8 cellular contexts compared by ENCODE assay signal in the genomic region with DNA sequence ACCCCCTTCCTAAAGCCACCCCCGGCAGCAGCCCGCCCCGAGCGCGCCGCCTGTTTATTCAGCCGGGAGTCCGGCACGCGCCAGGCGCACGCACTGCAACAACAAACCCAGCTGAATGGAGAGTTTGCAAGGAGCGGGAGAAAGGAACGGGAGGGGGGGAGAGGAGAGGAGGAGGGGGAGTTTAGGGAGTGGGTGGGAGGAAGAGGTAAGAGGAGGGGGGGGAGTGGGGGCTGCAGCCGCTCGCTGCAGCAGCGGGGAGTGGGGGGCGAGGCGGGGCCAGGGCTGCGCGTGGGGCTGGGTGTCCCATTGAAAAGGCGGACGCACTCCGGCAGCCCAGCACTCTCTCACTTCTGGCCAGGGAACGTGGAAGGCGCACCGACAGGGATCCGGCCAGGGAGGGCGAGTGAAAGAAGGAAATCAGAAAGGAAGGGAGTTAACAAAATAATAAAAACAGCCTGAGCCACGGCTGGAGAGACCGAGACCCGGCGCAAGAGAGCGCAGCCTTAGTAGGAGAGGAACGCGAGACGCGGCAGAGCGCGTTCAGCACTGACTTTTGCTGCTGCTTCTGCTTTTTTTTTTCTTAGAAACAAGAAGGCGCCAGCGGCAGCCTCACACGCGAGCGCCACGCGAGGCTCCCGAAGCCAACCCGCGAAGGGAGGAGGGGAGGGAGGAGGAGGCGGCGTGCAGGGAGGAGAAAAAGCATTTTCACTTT. TPM values are rescaled to one million over a fixed set of nuclear protein-coding genes. Genes with fewer than 3 reads are reported as not detected.
DNase-seq lines count a peak whose midpoint lies in the region; ATAC-seq and TF ChIP-seq lines count a peak whose summit lies in the region.

A gene (plus strand): TSS at position 336 of the 712 bp plus-strand sequence. CDS start 571 bp downstream, outside the sequence.

- H3K36me3 ChIP-seq in RWPE2 (ENCODE audit: low read depth) (no peaks in the 10 kb centered on the region), esophagus squamous epithelium (no peaks in the 10 kb centered on the region), Karpas-422 (ENCODE audit: insufficient read depth, low read length) (no peaks in the 10 kb centered on the region)

- H3K27me3 ChIP-seq in RWPE2 (ENCODE audit: insufficient read depth, poor library complexity, severe bottlenecking) (peaks cover 97% of the 10 kb centered on the region), esophagus squamous epithelium (peaks cover 0 to 100% (median 25%) of the 10 kb centered on the region in 4 donors), Karpas-422 (ENCODE audit: low read length) (no peaks in the 10 kb centered on the region)

- H3K4me1 Mint-ChIP-seq in osteocyte (ENCODE audit: unreplicated experiment) = peaks cover 16% of the 10 kb centered on the region

- H3K4me3 Mint-ChIP-seq in osteocyte (ENCODE audit: unreplicated experiment) = peak within 1 kb of the TSS; percentile 82

- H3K27me3 Mint-ChIP-seq in osteocyte (ENCODE audit: unreplicated experiment) = peaks cover 84% of the 10 kb centered on the region

- H3K27ac ChIP-seq in RWPE2 (ENCODE audit: poor library complexity, severe bottlenecking) = no peak within 1 kb of the TSS
- H3K27ac ChIP-seq in esophagus squamous epithelium = no peak within 1 kb of the TSS
- no peak within 1 kb of the TSS for H3K27ac ChIP-seq in Karpas-422 (ENCODE audit: low read length)

- H2AFZ ChIP-seq in Karpas-422 (ENCODE audit: low read length) = no peak within 1 kb of the TSS

- ATAC-seq in HG02885 (IDR thresholded peaks at IDR 0.05; ENCODE audit: poor library complexity, unreplicated experiment) (peak; percentile 47), RWPE2 (ENCODE audit: low read depth) (peak; percentile 9; the same call in 1 of the 3 replicates)

- no peaks in the 10 kb centered on the region for H4K20me1 ChIP-seq in Karpas-422 (ENCODE audit: insufficient read depth, low read depth, low read length)

- no peaks in the 10 kb centered on the region for H3K9me3 ChIP-seq in RWPE2 (ENCODE audit: severe bottlenecking)
- no peaks in the 10 kb centered on the region for H3K9me3 ChIP-seq in esophagus squamous epithelium
- no peaks in the 10 kb centered on the region for H3K9me3 ChIP-seq in Karpas-422 (ENCODE audit: low read length)

- H3K79me2 ChIP-seq in Karpas-422 (ENCODE audit: low read length) = no peaks in the 10 kb centered on the region

- H3K9ac ChIP-seq in Karpas-422 (ENCODE audit: low read length) = no peak within 1 kb of the TSS

- H3K4me1 ChIP-seq in RWPE2 (ENCODE audit: insufficient read depth, poor library complexity, severe bottlenecking) = no peaks in the 10 kb centered on the region
- H3K4me1 ChIP-seq in esophagus squamous epithelium = peaks cover 10 to 34% (median 13%) of the 10 kb centered on the region in 3 donors
- no peaks in the 10 kb centered on the region for H3K4me1 ChIP-seq in Karpas-422 (ENCODE audit: low read length)

- DNase-seq in GM10266 (ENCODE audit: extremely low spot score) (peak; percentile 70), RWPE2 (ENCODE audit: low spot score) (no peak), esophagus squamous epithelium (lab: John Stamatoyannopoulos, UW) (no peak), osteocyte (ENCODE audit: extremely low spot score, unreplicated experiment) (no peak), Karpas-422 (no peak)
- DNase-seq in stimulated activated CD4-positive, alpha-beta T cell treated with anti-CD3 and anti-CD28 coated beads, Interleukin-12 subunit alpha, Interleukin-12 subunit beta, amount 100 ng/mL, for 4 hours = no peak
- DNase-seq in activated CD4-positive, CD25-positive, alpha-beta regulatory T cell (lab: John Stamatoyannopoulos, UW) = no peak

- H3K4me3 ChIP-seq in RWPE2 (ENCODE audit: severe bottlenecking) (no peak within 1 kb of the TSS), esophagus squamous epithelium (peak within 1 kb of the TSS; percentile 16 to 59 (median 30)), Karpas-422 (ENCODE audit: low read length) (no peak within 1 kb of the TSS)

- H3K9me2 ChIP-seq in Karpas-422 (replicated peaks; ENCODE audit: insufficient read depth, low read length) = no peaks in the 10 kb centered on the region

- no peak within 1 kb of the TSS for H3K4me2 ChIP-seq in Karpas-422 (ENCODE audit: low read depth, low read length, poor library complexity, severe bottlenecking)

- TF ChIP-seq CTCF in GM10266 (IDR thresholded peaks at IDR 0.05; ENCODE audit: control insufficient read depth, insufficient read depth, low read depth, missing control alignments) (no peak), RWPE2 (IDR thresholded peaks at IDR 0.05; ENCODE audit: poor library complexity, severe bottlenecking) (no peak), esophagus squamous epithelium (IDR thresholded peaks at IDR 0.05) (no peak), osteocyte (IDR thresholded peaks at IDR 0.05) (no peak)

- H3K9me3 Mint-ChIP-seq in osteocyte (ENCODE audit: unreplicated experiment) = no peaks in the 10 kb centered on the region

- TF ChIP-seq POLR2A in esophagus squamous epithelium (IDR thresholded peaks at IDR 0.05) = no peak

- H3K36me3 Mint-ChIP-seq in osteocyte (ENCODE audit: unreplicated experiment) = no peaks in the 10 kb centered on the region

- H3K27ac Mint-ChIP-seq in osteocyte (ENCODE audit: unreplicated experiment) = no peak within 1 kb of the TSS

- 0 to 1% methylated on average over 34 of the region's 52 CpGs for WGBS in esophagus squamous epithelium, 2 donors

- intact Hi-C loops in esophagus squamous epithelium (cut with DNase I) = no loop called here

RNA-seq across cellular contexts. Expression of the gene that starts here (rescaled TPM):
- total RNA-seq in esophagus squamous epithelium = not detected
- not detected in 2 replicates for total RNA-seq in osteocyte
- total RNA-seq in Karpas-422 (2014; rRNA removed; shearing (Covaris generic); ENCODE audit: low replicate concordance) = not detected in 2 replicates

Comparison
In these comparisons a context has a peak if more than half of its experiments do, and no peak if none do; other contexts are left out.
1. H3K4me3 ChIP-seq: peak in esophagus squamous epithelium (4 of 4); none in RWPE2 (single experiment) and Karpas-422 (single experiment).